In genomic region chr20:33423141-33423834, GRCh38 we compare ENCODE assay signal across 10 cellular contexts. TPM values are rescaled to one million over a fixed set of nuclear protein-coding genes. Genes with fewer than 3 reads are reported as not detected.
DNase-seq lines count a peak whose midpoint lies in the region; ATAC-seq and TF ChIP-seq lines count a peak whose summit lies in the region.
"Had no signal": no experiment of that assay in that cellular context is flagged by ENCODE, and none has a peak within 500 bp of the region (broad histone marks: within the 10 kb centered on the region; RNA-seq: fewer than 3 reads in every experiment).

No MANE protein-coding gene starts in this region.

- H3K4me1 ChIP-seq in Peyer's patch (no peaks in the 10 kb centered on the region), ovary (ENCODE audit: insufficient read depth) (peaks cover 7% of the 10 kb centered on the region)

- peak overlapping the region in 3 of 4 donors; percentile 13 to 80 (median 43) for H3K27ac ChIP-seq in Peyer's patch
- H3K27ac ChIP-seq in ovary, result no peak overlapping the region

- H3K27me3 ChIP-seq in Peyer's patch (no peaks in the 10 kb centered on the region), ovary (no peaks in the 10 kb centered on the region)

- 40 to 50% (median 48%) methylated on average over 3 to 7 of the region's 7 CpGs for WGBS in ovary, 3 donors

- TF ChIP-seq POLR2A in Peyer's patch (IDR thresholded peaks at IDR 0.05) (no peak), ovary (IDR thresholded peaks at IDR 0.05) (no peak)

- no peak for ATAC-seq in effector memory CD8-positive, alpha-beta T cell (replicated peaks)

- no peak overlapping the region for H3K4me3 Mint-ChIP-seq in effector memory CD8-positive, alpha-beta T cell

- no peaks in the 10 kb centered on the region for H3K9me3 Mint-ChIP-seq in effector memory CD8-positive, alpha-beta T cell

- H3K4me1 Mint-ChIP-seq in effector memory CD8-positive, alpha-beta T cell (ENCODE audit: low read depth in 2 of 2), result no peaks in the 10 kb centered on the region

- TF ChIP-seq EP300 in ovary (IDR thresholded peaks at IDR 0.05), result no peak

- H3K36me3 Mint-ChIP-seq in effector memory CD8-positive, alpha-beta T cell (ENCODE audit: insufficient read depth), result no peaks in the 10 kb centered on the region

- no peak overlapping the region for H3K4me3 ChIP-seq in Peyer's patch
- H3K4me3 ChIP-seq in fibroblast of mammary gland (ENCODE audit: control insufficient read depth, low read depth, low read length), result no peak overlapping the region
- no peak overlapping the region for H3K4me3 ChIP-seq in ovary

- peak; percentile 75 for DNase-seq in AG09319 (ENCODE audit: extremely low read depth, low read depth)
- DNase-seq in Peyer's patch, result no peak
- DNase-seq in fibroblast of mammary gland (ENCODE audit: low read depth), result peak; percentile 82
- peak in 4 of 5 donors; percentile 34 to 67 (median 46) for DNase-seq in ovary
- no peak for DNase-seq in effector memory CD8-positive, alpha-beta T cell
- DNase-seq in activated naive CD4-positive, alpha-beta T cell treated with Interleukin-2 at 50 U/mL for 16 hours, result no peak
- no peak for DNase-seq in NCI-H1048 (lab: John Stamatoyannopoulos, UW)
- DNase-seq in head of caudate nucleus, result no peak
- DNase-seq: SIG-M5; stimulated activated CD4-positive, alpha-beta T cell treated with anti-CD3 and anti-CD28 coated beads, Interleukin-4, amount 100 ng/mL, for 1 hour had no signal

- TF ChIP-seq CTCF in AG09319 (IDR thresholded peaks at IDR 0.05; ENCODE audit: low read depth, low read length), result no peak
- no peak for TF ChIP-seq CTCF in Peyer's patch (IDR thresholded peaks at IDR 0.05)
- TF ChIP-seq CTCF in fibroblast of mammary gland (conservative IDR thresholded peaks at IDR 0.05; ENCODE audit: control insufficient read depth, insufficient read depth, low read depth, low read length), result no peak
- no peak for TF ChIP-seq CTCF in ovary (IDR thresholded peaks at IDR 0.05)

- no peaks in the 10 kb centered on the region for H3K27me3 Mint-ChIP-seq in effector memory CD8-positive, alpha-beta T cell

- H3K36me3 ChIP-seq in Peyer's patch (no peaks in the 10 kb centered on the region), ovary (no peaks in the 10 kb centered on the region)

- H3K9me3 ChIP-seq in Peyer's patch (no peaks in the 10 kb centered on the region), ovary (no peaks in the 10 kb centered on the region)

- H3K27ac Mint-ChIP-seq in effector memory CD8-positive, alpha-beta T cell, result peak overlapping the region in 1 of 2 donors; percentile 73

- intact Hi-C loops in ovary (cut with DNase I) (no loop called here), head of caudate nucleus (cut with DNase I) (no loop called here)

RNA-seq across cellular contexts. Expression of gene SNTA1, which starts 20.3 kb away (rescaled TPM):
- 10 to 100 TPM; 12.1 to 15.0 (median 14.4) TPM for total RNA-seq in Peyer's patch
- total RNA-seq in ovary, result 10 to 100 TPM; 18.4 to 31.5 (median 24.2) TPM
- polyA plus RNA-seq in ovary, result 10 to 100 TPM in 1 of 2 donors, 1 to 10 TPM in 1; 6.3 to 20.2 TPM

RNA-seq across cellular contexts. Expression of gene CDK5RAP1, which starts 22.0 kb away (rescaled TPM):
- total RNA-seq in Peyer's patch, result 10 to 100 TPM; 23.5 to 47.0 (median 30.9) TPM
- total RNA-seq in ovary, result 10 to 100 TPM; 17.3 to 23.5 (median 19.4) TPM
- polyA plus RNA-seq in ovary, result 10 to 100 TPM; 18.4 to 31.9 TPM

Comparison
In these comparisons a context has a peak if more than half of its experiments do, and no peak if none do; other contexts are left out.
1. DNase-seq: peak in AG09319 (single experiment), fibroblast of mammary gland (single experiment) and ovary (4 of 5); none in Peyer's patch (0 of 3), effector memory CD8-positive, alpha-beta T cell (0 of 3), activated naive CD4-positive, alpha-beta T cell treated with Interleukin-2 at 50 U/mL for 16 hours (single experiment), NCI-H1048 (single experiment) and head of caudate nucleus (0 of 42).
2. H3K27ac ChIP-seq: peak in Peyer's patch (3 of 4); none in ovary (0 of 2).